8 cellular contexts compared by ENCODE assay signal in the genomic region with DNA sequence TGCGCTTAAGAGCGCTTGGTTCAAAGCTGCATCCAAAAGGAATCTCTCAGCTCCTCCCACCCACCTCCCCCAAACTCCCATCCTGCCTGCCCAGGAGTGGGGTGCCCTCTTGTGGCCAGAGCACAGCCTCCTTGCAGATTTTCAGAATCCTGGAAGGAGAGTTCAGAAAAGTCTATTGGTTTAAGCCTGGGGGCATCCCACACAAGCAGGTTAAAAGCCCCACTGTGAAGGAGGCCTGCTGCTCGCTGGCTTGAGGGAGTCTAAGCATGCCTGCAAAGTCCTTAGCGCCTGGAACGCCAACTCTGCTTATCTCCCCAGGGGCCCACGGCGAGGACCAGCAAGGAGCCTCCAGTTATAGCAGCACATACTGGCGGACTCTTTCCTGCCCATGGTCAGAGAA.
A peak's percentile ranks its signal among the peaks of the same experiment; 100 is the strongest.
DNase-seq lines count a peak whose midpoint lies in the region; ATAC-seq, FAIRE-seq and TF ChIP-seq lines count a peak whose summit lies in the region.

No MANE protein-coding gene starts in this region.

- H3K27ac ChIP-seq in HEK293 (ENCODE audit: extremely low read depth, low read depth, low read length), result no peak overlapping the region
- H3K27ac ChIP-seq in SK-N-SH (ENCODE audit: low read depth in 2 of 2, low read length in 1 of 2), result no peak overlapping the region
- H3K27ac ChIP-seq in left lung, result no peak overlapping the region
- no peak overlapping the region for H3K27ac ChIP-seq in aorta (ENCODE audit: low read depth in 1 of 2, low read length in 2 of 2)
- H3K27ac ChIP-seq in coronary artery, result no peak overlapping the region

- no peaks in the 10 kb centered on the region for H3K9me2 ChIP-seq in SK-N-SH

- no peaks in the 10 kb centered on the region for H3K36me3 ChIP-seq in HEK293 (ENCODE audit: control insufficient read depth in 2 of 2, insufficient read depth in 1 of 2, low read length in 2 of 2)
- H3K36me3 ChIP-seq in SK-N-SH (replicated peaks in 1 of 2; ENCODE audit: control insufficient read depth in 1 of 2, insufficient read depth in 2 of 2, low read length in 1 of 2), result no peaks in the 10 kb centered on the region
- H3K36me3 ChIP-seq in left lung, result no peaks in the 10 kb centered on the region
- no peaks in the 10 kb centered on the region for H3K36me3 ChIP-seq in aorta (ENCODE audit: control insufficient read depth in 1 of 2, insufficient read depth in 2 of 2, low read length in 1 of 2)

- TF ChIP-seq RAD21 in SK-N-SH (IDR thresholded peaks at IDR 0.05; ENCODE audit: low read length), result peak; percentile 70

- no peak for TF ChIP-seq EP300 in SK-N-SH (IDR thresholded peaks at IDR 0.05; ENCODE audit: borderline replicate concordance in 1 of 2, low read depth in 1 of 2, low read length in 1 of 2)

- no peak overlapping the region for H3K9ac ChIP-seq in SK-N-SH

- 86% methylated on average over 7 of the region's 8 CpGs for WGBS in SK-N-SH (ENCODE audit: low lambda C conversion rate)
- 23 to 25% methylated on average over 8 of the region's 8 CpGs for WGBS in aorta, 2 donors

- CTCF ChIA-PET in HEK293 (lab: Yijun Ruan, JAX), result interaction anchor here (0.8 to 2.3 kb wide), 5 partner anchors 9 to 304 kb away, joined by 3 to 16 read pairs (median 3); no protein-coding TSS in a partner anchor
- CTCF ChIA-PET in SK-N-SH (lab: Yijun Ruan, JAX), result interaction anchor here (0.8 to 2.2 kb wide), 13 partner anchors 10 to 440 kb away, joined by 3 to 24 read pairs (median 4); no protein-coding TSS in a partner anchor

- H3K4me1 ChIP-seq in HEK293 (ENCODE audit: control insufficient read depth, insufficient read depth, low read length), result peaks cover 2% of the 10 kb centered on the region; the same call in 1 of the 2 replicates
- peaks cover 6 to 11% of the 10 kb centered on the region in 2 experiments; a peak in 1 of 4 replicates for H3K4me1 ChIP-seq in SK-N-SH (ENCODE audit: control insufficient read depth in 1 of 2, insufficient read depth in 2 of 2, low read depth in 1 of 2, low read length in 1 of 2)
- no peaks in the 10 kb centered on the region for H3K4me1 ChIP-seq in left lung
- no peaks in the 10 kb centered on the region for H3K4me1 ChIP-seq in aorta (ENCODE audit: control insufficient read depth in 1 of 2, insufficient read depth in 2 of 2, low read length in 2 of 2)

- H3K79me2 ChIP-seq in SK-N-SH (ENCODE audit: insufficient read depth), result no peaks in the 10 kb centered on the region

- H3K9me3 ChIP-seq in HEK293 (ENCODE audit: control insufficient read depth, insufficient read depth, low read depth, low read length), result no peaks in the 10 kb centered on the region
- H3K9me3 ChIP-seq in SK-N-SH, result no peaks in the 10 kb centered on the region
- no peaks in the 10 kb centered on the region for H3K9me3 ChIP-seq in left lung
- peaks cover 1% of the 10 kb centered on the region for H3K9me3 ChIP-seq in aorta (ENCODE audit: control insufficient read depth, low read length)

- ATAC-seq in left lung (peak; percentile 46), aorta (ENCODE audit: low FRiP score) (no peak)
- no peak for ATAC-seq in activated CD4-positive, CD25-positive, alpha-beta regulatory T cell treated with anti-CD3 and anti-CD28 coated beads, Interleukin-2, amount 50 U/mL, for 24 hours

- peak; percentile 52 for TF ChIP-seq CTCF in D721Med (IDR thresholded peaks at IDR 0.05; ENCODE audit: insufficient read depth, missing control alignments)
- no peak; the same call in 1 of the 2 replicates for TF ChIP-seq CTCF in HEK293 (tag by site-specific recombination; IDR thresholded peaks at IDR 0.05)
- peak; percentile 64 for TF ChIP-seq CTCF in SK-N-SH (IDR thresholded peaks at IDR 0.05)
- TF ChIP-seq CTCF in left lung (IDR thresholded peaks at IDR 0.05), result no peak
- TF ChIP-seq CTCF in coronary artery (IDR thresholded peaks at IDR 0.05), result no peak

- no peak overlapping the region for H3K4me3 ChIP-seq in HEK293 (ENCODE audit: low read depth, low read length)
- H3K4me3 ChIP-seq in SK-N-SH (ENCODE audit: low read depth in 2 of 2, low read length in 1 of 2), result no peak overlapping the region
- no peak overlapping the region for H3K4me3 ChIP-seq in left lung
- H3K4me3 ChIP-seq in aorta (ENCODE audit: low read length in 2 of 2), result no peak overlapping the region
- H3K4me3 ChIP-seq in coronary artery, result no peak overlapping the region

- intact Hi-C loops in left lung (cut with DNase I), result no loop called here
- intact Hi-C loops in aorta (cut with DNase I), result no loop called here

- H3K27me3 ChIP-seq in SK-N-SH (ENCODE audit: insufficient read depth) (no peaks in the 10 kb centered on the region), left lung (no peaks in the 10 kb centered on the region), aorta (ENCODE audit: control insufficient read depth in 1 of 2, insufficient read depth in 2 of 2, low read length in 1 of 2) (no peaks in the 10 kb centered on the region)

- H3F3A ChIP-seq in SK-N-SH (replicated peaks; ENCODE audit: insufficient read depth), result no peaks in the 10 kb centered on the region

- H2AFZ ChIP-seq in SK-N-SH (ENCODE audit: low read depth), result no peak overlapping the region

- no peak for FAIRE-seq in D721Med (lab: Jason Lieb, UNC)

- POLR2A ChIA-PET in HEK293 (lab: Yijun Ruan, JAX) (interaction anchor here (1.0 kb wide), 1 partner anchor 14 kb away, joined by 3 read pairs; no protein-coding TSS in a partner anchor), SK-N-SH (lab: Yijun Ruan, JAX) (no interaction called here)

- no peak for DNase-seq in D721Med (ENCODE audit: insufficient read length, low spot score)
- DNase-seq in SK-N-SH, result peak; percentile 55
- DNase-seq in left lung, result no peak
- no peak for DNase-seq in aorta
- DNase-seq in pons (ENCODE audit: low spot score), result no peak
- no peak for DNase-seq in coronary artery (ENCODE audit: low spot score)

- H3K4me2 ChIP-seq in SK-N-SH, result no peak overlapping the region

- no peaks in the 10 kb centered on the region for H4K20me1 ChIP-seq in SK-N-SH (ENCODE audit: insufficient read depth)

TF ChIP-seq in HEK293, 187 proteins besides CTCF, POLR2A, EP300 and RAD21:
- TF ChIP-seq GLI4 (tag by site-specific recombination; IDR thresholded peaks at IDR 0.05) (no peak), ZNF132 (tag by site-specific recombination; IDR thresholded peaks at IDR 0.05; ENCODE audit: borderline replicate concordance) (no peak), WT1 (tag by site-specific recombination; IDR thresholded peaks at IDR 0.05) (no peak), ZBTB17 (tag by site-specific recombination; IDR thresholded peaks at IDR 0.05) (peak; percentile 59), ZNF629 (tag by site-specific recombination; IDR thresholded peaks at IDR 0.05) (no peak), ZNF654 (tag by site-specific recombination; IDR thresholded peaks at IDR 0.05; ENCODE audit: low read depth) (peak; percentile 51), ZIC2 (tag by site-specific recombination; IDR thresholded peaks at IDR 0.05) (peak; percentile 96), ELK4 (IDR thresholded peaks at IDR 0.05; ENCODE audit: borderline replicate concordance, low read depth, low read length) (no peak), ZFHX2 (tag by site-specific recombination; conservative IDR thresholded peaks at IDR 0.05) (peak; percentile 29; the same call in 1 of the 2 replicates), TRIM28 (IDR thresholded peaks at IDR 0.05; ENCODE audit: borderline replicate concordance, low read length) (peak; percentile 70), GLIS1 (tag by site-specific recombination; IDR thresholded peaks at IDR 0.05) (peak; percentile 49), IKZF3 (tag by site-specific recombination; IDR thresholded peaks at IDR 0.05) (no peak), EGR2 (tag by site-specific recombination; IDR thresholded peaks at IDR 0.05; ENCODE audit: low read depth) (peak; percentile 46)
TF ChIP-seq in HEK293: peak in this region for 7.

TF ChIP-seq in SK-N-SH, 30 proteins besides CTCF, POLR2A, EP300 and RAD21:
- TF ChIP-seq SMC3 (IDR thresholded peaks at IDR 0.05; ENCODE audit: low read depth, low read length) (peak; percentile 46), YY1 (IDR thresholded peaks at IDR 0.05; ENCODE audit: low read depth) (no peak)
- TF ChIP-seq, protein P1, sequence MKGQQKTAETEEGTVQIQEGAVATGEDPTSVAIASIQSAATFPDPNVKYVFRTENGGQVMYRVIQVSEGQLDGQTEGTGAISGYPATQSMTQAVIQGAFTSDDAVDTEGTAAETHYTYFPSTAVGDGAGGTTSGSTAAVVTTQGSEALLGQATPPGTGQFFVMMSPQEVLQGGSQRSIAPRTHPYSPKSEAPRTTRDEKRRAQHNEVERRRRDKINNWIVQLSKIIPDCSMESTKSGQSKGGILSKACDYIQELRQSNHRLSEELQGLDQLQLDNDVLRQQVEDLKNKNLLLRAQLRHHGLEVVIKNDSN (IDR thresholded peaks at IDR 0.05; ENCODE audit: borderline replicate concordance, low read depth), result no peak
TF ChIP-seq in SK-N-SH: peak in this region for 1.

Comparison
In these comparisons a context has a peak if more than half of its experiments do, and no peak if none do; other contexts are left out.
1. CTCF ChIP-seq: peak in D721Med (single experiment) and SK-N-SH (single experiment); none in HEK293 (single experiment), left lung (0 of 2) and coronary artery (single experiment).